23 cellular contexts compared by ENCODE assay signal in genomic region chr1:19234224-19234623, GRCh38.
"Had no signal": no experiment of that assay in that cellular context is flagged by ENCODE, and none has a peak within 500 bp of the region (broad histone marks: within the 10 kb centered on the region; RNA-seq: fewer than 3 reads in every experiment).

No MANE protein-coding gene starts in this region.

- H3K27ac ChIP-seq: neutrophil, pancreas, skin epidermis, spleen, thyroid gland had no signal

- H3K4me3 ChIP-seq: heart right ventricle, lung, mucosa of descending colon, pancreas, skin epidermis, spleen, thyroid gland had no signal

- H3K4me1 ChIP-seq: spleen had no signal

- H3K9me3 ChIP-seq: heart right ventricle, mucosa of descending colon, neutrophil, pancreas, spleen, thyroid gland had no signal

- H3K27me3 ChIP-seq: heart right ventricle, neutrophil, pancreas, spleen, thyroid gland had no signal

- FAIRE-seq: endometrium, frontal cortex, islet of Langerhans, pancreas had no signal

- ATAC-seq: effector memory CD8-positive, alpha-beta T cell; left colon; mucosa of descending colon; natural killer cell treated with Interleukin-12 subunit alpha and Interleukin-12 subunit beta and Interleukin-15 and Interleukin-18, amount 100 ng/mL, for 72 hours; pancreas; stimulated activated memory B cell treated with anti-CD40 and anti-IgM and Interleukin-4, amounts not matched to agents 10 μg/mL and 1 μg/mL and 100 μg/mL, for 72 hours had no signal

- DNase-seq: caudate nucleus; cerebellar nuclear complex; cortex of kidney; effector memory CD8-positive, alpha-beta T cell; erythroblast; heart right ventricle; hippocampal formation; left colon; mucosa of descending colon; naive B cell; pancreas; spleen; stimulated activated CD4-positive, alpha-beta T cell treated with anti-CD3 and anti-CD28 coated beads, Interleukin-4, amount 100 ng/mL, for 4 hours; thyroid gland; trophoblast cell had no signal
